ENCODE assay signal across 23 cellular contexts in genomic region chr6:161696828-161697227, GRCh38.
"Had no signal": no experiment of that assay in that cellular context is flagged by ENCODE, and none has a peak within 500 bp of the region (broad histone marks: within the 10 kb centered on the region; RNA-seq: fewer than 3 reads in every experiment).

No MANE protein-coding gene starts in this region.

- H3K27ac Mint-ChIP-seq: activated B cell treated with CpG ODN at 0.5 μM for 24 hours; activated CD4-positive, alpha-beta memory T cell treated with anti-CD3 and anti-CD28 coated beads for 36 hours; activated CD4-positive, alpha-beta T cell treated with anti-CD3 and anti-CD28 coated beads, Interleukin-2, amount 10 ng/mL, durations not matched to agents 7 days and 5 days; activated naive CD4-positive, alpha-beta T cell treated with anti-CD3 and anti-CD28 coated beads, Interleukin-2, amount 50 U/mL, for 72 hours; activated naive CD8-positive, alpha-beta T cell treated with anti-CD3 and anti-CD28 coated beads, Interleukin-2, amount 50 U/mL, for 24 hours; T-helper 17 cell had no signal

- DNase-seq: activated B cell treated with CpG ODN at 0.5 μM for 24 hours; activated CD4-positive, alpha-beta memory T cell treated with anti-CD3 and anti-CD28 coated beads for 36 hours; activated CD4-positive, alpha-beta T cell treated with anti-CD3 and anti-CD28 coated beads, Interleukin-2, amount 10 ng/mL, durations not matched to agents 7 days and 5 days; activated CD8-positive, alpha-beta memory T cell treated with anti-CD3 and anti-CD28 coated beads for 24 hours; activated effector memory CD4-positive, alpha-beta T cell treated with anti-CD3 and anti-CD28 coated beads, Interleukin-2, amount 50 U/mL, for 16 hours; activated naive CD4-positive, alpha-beta T cell treated with Interleukin-2 at 50 U/mL for 16 hours; activated naive CD8-positive, alpha-beta T cell treated with anti-CD3 and anti-CD28 coated beads, Interleukin-2, amount 50 U/mL, for 24 hours; activated T-cell treated with anti-CD3 and anti-CD28 coated beads, Interleukin-2, amount 50 U/mL, for 4 hours; Karpas-422; NCI-H1105 treated with DMSO at 0.1 percent for 48 hours; NCI-H1436 treated with DMSO at 0.1 percent for 48 hours; NCI-H187 treated with DMSO at 0.1 percent for 48 hours; NCI-H2081 treated with DMSO at 0.1 percent for 48 hours; NCI-H2171; NCI-H2227 treated with DMSO at 0.1 percent for 48 hours; NCI-H526 treated with DMSO at 0.1 percent for 48 hours; NCI-H82; SIG-M5; T-helper 17 cell; T-helper 9 cell had no signal

- H3K36me3 ChIP-seq: cardiac muscle cell had no signal

- ATAC-seq: activated naive CD4-positive, alpha-beta T cell treated with anti-CD3 and anti-CD28 coated beads, Interleukin-2, amount 50 U/mL, for 72 hours; activated naive CD8-positive, alpha-beta T cell treated with anti-CD3 and anti-CD28 coated beads, Interleukin-2, amount 50 U/mL, for 24 hours; activated T-cell treated with anti-CD3 and anti-CD28 coated beads, Interleukin-2, amount 50 U/mL, for 4 hours; K562; T-helper 17 cell had no signal

- H3K4me3 Mint-ChIP-seq: activated B cell treated with CpG ODN at 0.5 μM for 24 hours; activated CD4-positive, alpha-beta memory T cell treated with anti-CD3 and anti-CD28 coated beads for 36 hours; activated CD4-positive, alpha-beta T cell treated with anti-CD3 and anti-CD28 coated beads, Interleukin-2, amount 10 ng/mL, durations not matched to agents 7 days and 5 days; activated naive CD8-positive, alpha-beta T cell treated with anti-CD3 and anti-CD28 coated beads, Interleukin-2, amount 50 U/mL, for 24 hours; activated T-cell treated with anti-CD3 and anti-CD28 coated beads, Interleukin-2, amount 50 U/mL, for 4 hours; T-helper 17 cell had no signal

- H3K36me3 Mint-ChIP-seq: activated CD4-positive, alpha-beta memory T cell treated with anti-CD3 and anti-CD28 coated beads for 36 hours; activated naive CD4-positive, alpha-beta T cell treated with anti-CD3 and anti-CD28 coated beads, Interleukin-2, amount 50 U/mL, for 72 hours had no signal

- H3K27ac ChIP-seq: cardiac muscle cell had no signal

- H3K27me3 ChIP-seq: cardiac muscle cell had no signal

- H3K4me3 ChIP-seq: cardiac muscle cell, K562 had no signal

- H3K9me3 Mint-ChIP-seq: activated B cell treated with CpG ODN at 0.5 μM for 24 hours; activated CD4-positive, alpha-beta memory T cell treated with anti-CD3 and anti-CD28 coated beads for 36 hours; activated CD4-positive, alpha-beta T cell treated with anti-CD3 and anti-CD28 coated beads, Interleukin-2, amount 10 ng/mL, durations not matched to agents 7 days and 5 days; activated naive CD4-positive, alpha-beta T cell treated with anti-CD3 and anti-CD28 coated beads, Interleukin-2, amount 50 U/mL, for 72 hours; activated naive CD8-positive, alpha-beta T cell treated with anti-CD3 and anti-CD28 coated beads, Interleukin-2, amount 50 U/mL, for 24 hours; activated T-cell treated with anti-CD3 and anti-CD28 coated beads, Interleukin-2, amount 50 U/mL, for 4 hours had no signal

- H3K4me1 Mint-ChIP-seq: activated B cell treated with CpG ODN at 0.5 μM for 24 hours; activated CD4-positive, alpha-beta T cell treated with anti-CD3 and anti-CD28 coated beads, Interleukin-2, amount 10 ng/mL, durations not matched to agents 7 days and 5 days; activated naive CD8-positive, alpha-beta T cell treated with anti-CD3 and anti-CD28 coated beads, Interleukin-2, amount 50 U/mL, for 24 hours; T-helper 17 cell had no signal

- H3K27me3 Mint-ChIP-seq: activated B cell treated with CpG ODN at 0.5 μM for 24 hours; activated CD4-positive, alpha-beta memory T cell treated with anti-CD3 and anti-CD28 coated beads for 36 hours; activated CD4-positive, alpha-beta T cell treated with anti-CD3 and anti-CD28 coated beads, Interleukin-2, amount 10 ng/mL, durations not matched to agents 7 days and 5 days; activated naive CD8-positive, alpha-beta T cell treated with anti-CD3 and anti-CD28 coated beads, Interleukin-2, amount 50 U/mL, for 24 hours had no signal
